In the genomic region with DNA sequence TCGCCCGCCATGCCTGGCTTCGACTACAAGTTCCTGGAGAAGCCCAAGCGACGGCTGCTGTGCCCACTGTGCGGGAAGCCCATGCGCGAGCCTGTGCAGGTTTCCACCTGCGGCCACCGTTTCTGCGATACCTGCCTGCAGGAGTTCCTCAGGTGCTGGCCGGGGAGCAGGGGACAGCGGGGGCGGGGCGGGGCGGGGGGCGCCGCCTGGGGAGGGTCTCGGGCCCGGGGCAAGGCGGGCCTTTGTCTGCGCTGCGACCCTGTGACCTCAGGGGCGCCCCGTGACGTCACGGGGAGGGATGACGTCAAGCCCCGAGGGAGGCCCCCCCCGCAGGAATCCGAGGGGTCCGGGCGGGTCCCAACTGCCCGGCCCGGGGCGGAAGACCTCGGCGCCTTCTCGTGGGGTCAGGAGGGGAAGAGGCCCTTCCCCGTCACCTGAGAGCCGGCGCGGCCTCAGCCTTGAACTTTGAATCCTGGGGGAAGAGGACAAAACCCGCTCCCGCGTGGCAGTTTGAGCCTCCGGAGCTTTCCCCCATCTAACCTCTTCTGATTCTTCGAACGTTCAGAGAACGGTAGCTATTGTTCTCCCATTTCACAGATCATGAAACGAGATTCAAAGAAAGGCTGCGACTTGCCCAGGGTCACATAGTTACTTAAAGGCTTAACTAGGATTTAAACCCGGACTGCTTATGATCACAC, we compare ENCODE assay signal across 1 cellular context.
A peak's percentile ranks its signal among the peaks of the same experiment; 100 is the strongest.
TF ChIP-seq lines count a peak whose summit lies in the region.

No MANE protein-coding gene starts in this region.

TF ChIP-seq in HepG2, 621 proteins besides CTCF, POLR2A, EP300 and RAD21 (continued from another document and continues in another):
- TF ChIP-seq KDM6A (CRISPR knock-in tag; IDR thresholded peaks at IDR 0.05; ENCODE audit: low read depth), result no peak
- TF ChIP-seq, protein P1, sequence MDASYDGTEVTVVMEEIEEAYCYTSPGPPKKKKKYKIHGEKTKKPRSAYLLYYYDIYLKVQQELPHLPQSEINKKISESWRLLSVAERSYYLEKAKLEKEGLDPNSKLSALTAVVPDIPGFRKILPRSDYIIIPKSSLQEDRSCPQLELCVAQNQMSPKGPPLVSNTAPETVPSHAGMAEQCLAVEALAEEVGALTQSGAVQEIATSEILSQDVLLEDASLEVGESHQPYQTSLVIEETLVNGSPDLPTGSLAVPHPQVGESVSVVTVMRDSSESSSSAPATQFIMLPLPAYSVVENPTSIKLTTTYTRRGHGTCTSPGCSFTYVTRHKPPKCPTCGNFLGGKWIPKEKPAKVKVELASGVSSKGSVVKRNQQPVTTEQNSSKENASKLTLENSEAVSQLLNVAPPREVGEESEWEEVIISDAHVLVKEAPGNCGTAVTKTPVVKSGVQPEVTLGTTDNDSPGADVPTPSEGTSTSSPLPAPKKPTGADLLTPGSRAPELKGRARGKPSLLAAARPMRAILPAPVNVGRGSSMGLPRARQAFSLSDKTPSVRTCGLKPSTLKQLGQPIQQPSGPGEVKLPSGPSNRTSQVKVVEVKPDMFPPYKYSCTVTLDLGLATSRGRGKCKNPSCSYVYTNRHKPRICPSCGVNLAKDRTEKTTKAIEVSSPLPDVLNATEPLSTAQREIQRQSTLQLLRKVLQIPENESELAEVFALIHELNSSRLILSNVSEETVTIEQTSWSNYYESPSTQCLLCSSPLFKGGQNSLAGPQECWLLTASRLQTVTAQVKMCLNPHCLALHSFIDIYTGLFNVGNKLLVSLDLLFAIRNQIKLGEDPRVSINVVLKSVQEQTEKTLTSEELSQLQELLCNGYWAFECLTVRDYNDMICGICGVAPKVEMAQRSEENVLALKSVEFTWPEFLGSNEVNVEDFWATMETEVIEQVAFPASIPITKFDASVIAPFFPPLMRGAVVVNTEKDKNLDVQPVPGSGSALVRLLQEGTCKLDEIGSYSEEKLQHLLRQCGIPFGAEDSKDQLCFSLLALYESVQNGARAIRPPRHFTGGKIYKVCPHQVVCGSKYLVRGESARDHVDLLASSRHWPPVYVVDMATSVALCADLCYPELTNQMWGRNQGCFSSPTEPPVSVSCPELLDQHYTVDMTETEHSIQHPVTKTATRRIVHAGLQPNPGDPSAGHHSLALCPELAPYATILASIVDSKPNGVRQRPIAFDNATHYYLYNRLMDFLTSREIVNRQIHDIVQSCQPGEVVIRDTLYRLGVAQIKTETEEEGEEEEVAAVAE (CRISPR knock-in tag; IDR thresholded peaks at IDR 0.05; ENCODE audit: borderline replicate concordance), result no peak
- no peak for TF ChIP-seq IRX3 (CRISPR knock-in tag; IDR thresholded peaks at IDR 0.05; ENCODE audit: borderline replicate concordance, low read depth)
- TF ChIP-seq ZNF251 (CRISPR knock-in tag; IDR thresholded peaks at IDR 0.05), result no peak
- TF ChIP-seq HNF4A (CRISPR knock-in tag; IDR thresholded peaks at IDR 0.05), result peak; percentile 92
- TF ChIP-seq SMARCC2 (IDR thresholded peaks at IDR 0.05), result no peak
- TF ChIP-seq PHF21A (CRISPR knock-in tag; IDR thresholded peaks at IDR 0.05), result no peak
- no peak for TF ChIP-seq TGIF2 (CRISPR knock-in tag; IDR thresholded peaks at IDR 0.05)
- no peak for TF ChIP-seq GLI4 (CRISPR knock-in tag; IDR thresholded peaks at IDR 0.05; ENCODE audit: borderline replicate concordance)
- no peak for TF ChIP-seq TCF7 (IDR thresholded peaks at IDR 0.05; ENCODE audit: low read depth)
- no peak for TF ChIP-seq JUND (CRISPR knock-in tag; IDR thresholded peaks at IDR 0.05)
- TF ChIP-seq, protein P2, sequence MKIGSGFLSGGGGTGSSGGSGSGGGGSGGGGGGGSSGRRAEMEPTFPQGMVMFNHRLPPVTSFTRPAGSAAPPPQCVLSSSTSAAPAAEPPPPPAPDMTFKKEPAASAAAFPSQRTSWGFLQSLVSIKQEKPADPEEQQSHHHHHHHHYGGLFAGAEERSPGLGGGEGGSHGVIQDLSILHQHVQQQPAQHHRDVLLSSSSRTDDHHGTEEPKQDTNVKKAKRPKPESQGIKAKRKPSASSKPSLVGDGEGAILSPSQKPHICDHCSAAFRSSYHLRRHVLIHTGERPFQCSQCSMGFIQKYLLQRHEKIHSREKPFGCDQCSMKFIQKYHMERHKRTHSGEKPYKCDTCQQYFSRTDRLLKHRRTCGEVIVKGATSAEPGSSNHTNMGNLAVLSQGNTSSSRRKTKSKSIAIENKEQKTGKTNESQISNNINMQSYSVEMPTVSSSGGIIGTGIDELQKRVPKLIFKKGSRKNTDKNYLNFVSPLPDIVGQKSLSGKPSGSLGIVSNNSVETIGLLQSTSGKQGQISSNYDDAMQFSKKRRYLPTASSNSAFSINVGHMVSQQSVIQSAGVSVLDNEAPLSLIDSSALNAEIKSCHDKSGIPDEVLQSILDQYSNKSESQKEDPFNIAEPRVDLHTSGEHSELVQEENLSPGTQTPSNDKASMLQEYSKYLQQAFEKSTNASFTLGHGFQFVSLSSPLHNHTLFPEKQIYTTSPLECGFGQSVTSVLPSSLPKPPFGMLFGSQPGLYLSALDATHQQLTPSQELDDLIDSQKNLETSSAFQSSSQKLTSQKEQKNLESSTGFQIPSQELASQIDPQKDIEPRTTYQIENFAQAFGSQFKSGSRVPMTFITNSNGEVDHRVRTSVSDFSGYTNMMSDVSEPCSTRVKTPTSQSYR (CRISPR knock-in tag; IDR thresholded peaks at IDR 0.05; ENCODE audit: borderline replicate concordance), result no peak
- TF ChIP-seq, protein P3, sequence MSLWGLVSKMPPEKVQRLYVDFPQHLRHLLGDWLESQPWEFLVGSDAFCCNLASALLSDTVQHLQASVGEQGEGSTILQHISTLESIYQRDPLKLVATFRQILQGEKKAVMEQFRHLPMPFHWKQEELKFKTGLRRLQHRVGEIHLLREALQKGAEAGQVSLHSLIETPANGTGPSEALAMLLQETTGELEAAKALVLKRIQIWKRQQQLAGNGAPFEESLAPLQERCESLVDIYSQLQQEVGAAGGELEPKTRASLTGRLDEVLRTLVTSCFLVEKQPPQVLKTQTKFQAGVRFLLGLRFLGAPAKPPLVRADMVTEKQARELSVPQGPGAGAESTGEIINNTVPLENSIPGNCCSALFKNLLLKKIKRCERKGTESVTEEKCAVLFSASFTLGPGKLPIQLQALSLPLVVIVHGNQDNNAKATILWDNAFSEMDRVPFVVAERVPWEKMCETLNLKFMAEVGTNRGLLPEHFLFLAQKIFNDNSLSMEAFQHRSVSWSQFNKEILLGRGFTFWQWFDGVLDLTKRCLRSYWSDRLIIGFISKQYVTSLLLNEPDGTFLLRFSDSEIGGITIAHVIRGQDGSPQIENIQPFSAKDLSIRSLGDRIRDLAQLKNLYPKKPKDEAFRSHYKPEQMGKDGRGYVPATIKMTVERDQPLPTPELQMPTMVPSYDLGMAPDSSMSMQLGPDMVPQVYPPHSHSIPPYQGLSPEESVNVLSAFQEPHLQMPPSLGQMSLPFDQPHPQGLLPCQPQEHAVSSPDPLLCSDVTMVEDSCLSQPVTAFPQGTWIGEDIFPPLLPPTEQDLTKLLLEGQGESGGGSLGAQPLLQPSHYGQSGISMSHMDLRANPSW (CRISPR knock-in tag; IDR thresholded peaks at IDR 0.05; ENCODE audit: borderline replicate concordance), result no peak
- TF ChIP-seq, protein P4, sequence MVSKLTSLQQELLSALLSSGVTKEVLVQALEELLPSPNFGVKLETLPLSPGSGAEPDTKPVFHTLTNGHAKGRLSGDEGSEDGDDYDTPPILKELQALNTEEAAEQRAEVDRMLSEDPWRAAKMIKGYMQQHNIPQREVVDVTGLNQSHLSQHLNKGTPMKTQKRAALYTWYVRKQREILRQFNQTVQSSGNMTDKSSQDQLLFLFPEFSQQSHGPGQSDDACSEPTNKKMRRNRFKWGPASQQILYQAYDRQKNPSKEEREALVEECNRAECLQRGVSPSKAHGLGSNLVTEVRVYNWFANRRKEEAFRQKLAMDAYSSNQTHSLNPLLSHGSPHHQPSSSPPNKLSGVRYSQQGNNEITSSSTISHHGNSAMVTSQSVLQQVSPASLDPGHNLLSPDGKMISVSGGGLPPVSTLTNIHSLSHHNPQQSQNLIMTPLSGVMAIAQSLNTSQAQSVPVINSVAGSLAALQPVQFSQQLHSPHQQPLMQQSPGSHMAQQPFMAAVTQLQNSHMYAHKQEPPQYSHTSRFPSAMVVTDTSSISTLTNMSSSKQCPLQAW (CRISPR knock-in tag; IDR thresholded peaks at IDR 0.05), result peak; percentile 8; the same call in 1 of the 2 replicates
- no peak for TF ChIP-seq PAF1 (CRISPR knock-in tag; IDR thresholded peaks at IDR 0.05)
- TF ChIP-seq ZKSCAN1 (IDR thresholded peaks at IDR 0.05; ENCODE audit: low read length), result no peak
- TF ChIP-seq ASH2L (IDR thresholded peaks at IDR 0.05; ENCODE audit: insufficient read length, low read depth, low read length), result no peak
- no peak for TF ChIP-seq NFE2 (CRISPR knock-in tag; IDR thresholded peaks at IDR 0.05)
- TF ChIP-seq NPAS2 (CRISPR knock-in tag; IDR thresholded peaks at IDR 0.05; ENCODE audit: borderline replicate concordance), result no peak
- TF ChIP-seq ZNF616 (CRISPR knock-in tag; IDR thresholded peaks at IDR 0.05; ENCODE audit: low read depth), result no peak
- TF ChIP-seq, protein P5, sequence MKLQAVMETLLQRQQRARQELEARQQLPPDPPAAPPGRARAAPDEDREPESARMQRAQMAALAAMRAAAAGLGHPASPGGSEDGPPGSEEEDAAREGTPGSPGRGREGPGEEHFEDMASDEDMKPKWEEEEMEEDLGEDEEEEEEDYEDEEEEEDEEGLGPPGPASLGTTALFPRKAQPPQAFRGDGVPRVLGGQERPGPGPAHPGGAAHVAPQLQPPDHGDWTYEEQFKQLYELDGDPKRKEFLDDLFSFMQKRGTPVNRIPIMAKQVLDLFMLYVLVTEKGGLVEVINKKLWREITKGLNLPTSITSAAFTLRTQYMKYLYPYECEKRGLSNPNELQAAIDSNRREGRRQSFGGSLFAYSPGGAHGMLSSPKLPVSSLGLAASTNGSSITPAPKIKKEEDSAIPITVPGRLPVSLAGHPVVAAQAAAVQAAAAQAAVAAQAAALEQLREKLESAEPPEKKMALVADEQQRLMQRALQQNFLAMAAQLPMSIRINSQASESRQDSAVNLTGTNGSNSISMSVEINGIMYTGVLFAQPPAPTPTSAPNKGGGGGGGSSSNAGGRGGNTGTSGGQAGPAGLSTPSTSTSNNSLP (IDR thresholded peaks at IDR 0.05; ENCODE audit: low read depth, low read length), result no peak
- peak; percentile 49 for TF ChIP-seq YEATS4 (CRISPR knock-in tag; IDR thresholded peaks at IDR 0.05; ENCODE audit: borderline replicate concordance)
- no peak for TF ChIP-seq TRIM24 (CRISPR knock-in tag; IDR thresholded peaks at IDR 0.05)
- TF ChIP-seq ZNF644 (CRISPR knock-in tag; IDR thresholded peaks at IDR 0.05; ENCODE audit: low read depth), result no peak
- no peak for TF ChIP-seq DPF2 (CRISPR knock-in tag; IDR thresholded peaks at IDR 0.05; ENCODE audit: borderline replicate concordance, low read depth)
- TF ChIP-seq ZNF572 (CRISPR knock-in tag; IDR thresholded peaks at IDR 0.05), result no peak
- TF ChIP-seq CCDC6 (CRISPR knock-in tag; IDR thresholded peaks at IDR 0.05), result no peak; the same call in 1 of the 2 replicates
- no peak; the same call in 1 of the 2 replicates for TF ChIP-seq SALL2 (CRISPR knock-in tag; IDR thresholded peaks at IDR 0.05)
- no peak for TF ChIP-seq ZNF430 (CRISPR knock-in tag; IDR thresholded peaks at IDR 0.05)
- TF ChIP-seq ZNF256 (CRISPR knock-in tag; conservative IDR thresholded peaks at IDR 0.05), result no peak
- no peak for TF ChIP-seq EED (CRISPR knock-in tag; IDR thresholded peaks at IDR 0.05)
- no peak for TF ChIP-seq SIX4 (CRISPR knock-in tag; IDR thresholded peaks at IDR 0.05)
- TF ChIP-seq, protein P6, sequence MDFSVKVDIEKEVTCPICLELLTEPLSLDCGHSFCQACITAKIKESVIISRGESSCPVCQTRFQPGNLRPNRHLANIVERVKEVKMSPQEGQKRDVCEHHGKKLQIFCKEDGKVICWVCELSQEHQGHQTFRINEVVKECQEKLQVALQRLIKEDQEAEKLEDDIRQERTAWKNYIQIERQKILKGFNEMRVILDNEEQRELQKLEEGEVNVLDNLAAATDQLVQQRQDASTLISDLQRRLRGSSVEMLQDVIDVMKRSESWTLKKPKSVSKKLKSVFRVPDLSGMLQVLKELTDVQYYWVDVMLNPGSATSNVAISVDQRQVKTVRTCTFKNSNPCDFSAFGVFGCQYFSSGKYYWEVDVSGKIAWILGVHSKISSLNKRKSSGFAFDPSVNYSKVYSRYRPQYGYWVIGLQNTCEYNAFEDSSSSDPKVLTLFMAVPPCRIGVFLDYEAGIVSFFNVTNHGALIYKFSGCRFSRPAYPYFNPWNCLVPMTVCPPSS (IDR thresholded peaks at IDR 0.05), result no peak
- no peak; the same call in 1 of the 2 replicates for TF ChIP-seq TOE1 (CRISPR knock-in tag; IDR thresholded peaks at IDR 0.05)
- TF ChIP-seq ZNF432 (CRISPR knock-in tag; IDR thresholded peaks at IDR 0.05; ENCODE audit: borderline replicate concordance), result no peak
- TF ChIP-seq, protein P7, sequence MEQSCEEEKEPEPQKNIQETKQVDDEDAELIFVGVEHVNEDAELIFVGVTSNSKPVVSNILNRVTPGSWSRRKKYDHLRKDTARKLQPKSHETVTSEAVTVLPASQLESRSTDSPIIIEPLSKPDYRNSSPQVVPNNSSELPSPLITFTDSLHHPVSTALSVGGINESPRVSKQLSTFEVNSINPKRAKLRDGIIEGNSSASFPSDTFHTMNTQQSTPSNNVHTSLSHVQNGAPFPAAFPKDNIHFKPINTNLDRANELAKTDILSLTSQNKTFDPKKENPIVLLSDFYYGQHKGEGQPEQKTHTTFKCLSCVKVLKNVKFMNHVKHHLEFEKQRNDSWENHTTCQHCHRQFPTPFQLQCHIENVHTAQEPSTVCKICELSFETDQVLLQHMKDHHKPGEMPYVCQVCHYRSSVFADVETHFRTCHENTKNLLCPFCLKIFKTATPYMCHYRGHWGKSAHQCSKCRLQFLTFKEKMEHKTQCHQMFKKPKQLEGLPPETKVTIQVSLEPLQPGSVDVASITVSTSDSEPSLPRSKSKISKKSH (CRISPR knock-in tag; IDR thresholded peaks at IDR 0.05; ENCODE audit: borderline replicate concordance), result no peak
- TF ChIP-seq, protein P8, sequence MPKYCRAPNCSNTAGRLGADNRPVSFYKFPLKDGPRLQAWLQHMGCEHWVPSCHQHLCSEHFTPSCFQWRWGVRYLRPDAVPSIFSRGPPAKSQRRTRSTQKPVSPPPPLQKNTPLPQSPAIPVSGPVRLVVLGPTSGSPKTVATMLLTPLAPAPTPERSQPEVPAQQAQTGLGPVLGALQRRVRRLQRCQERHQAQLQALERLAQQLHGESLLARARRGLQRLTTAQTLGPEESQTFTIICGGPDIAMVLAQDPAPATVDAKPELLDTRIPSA (CRISPR knock-in tag; IDR thresholded peaks at IDR 0.05; ENCODE audit: borderline replicate concordance), result no peak
